In the genomic region with DNA sequence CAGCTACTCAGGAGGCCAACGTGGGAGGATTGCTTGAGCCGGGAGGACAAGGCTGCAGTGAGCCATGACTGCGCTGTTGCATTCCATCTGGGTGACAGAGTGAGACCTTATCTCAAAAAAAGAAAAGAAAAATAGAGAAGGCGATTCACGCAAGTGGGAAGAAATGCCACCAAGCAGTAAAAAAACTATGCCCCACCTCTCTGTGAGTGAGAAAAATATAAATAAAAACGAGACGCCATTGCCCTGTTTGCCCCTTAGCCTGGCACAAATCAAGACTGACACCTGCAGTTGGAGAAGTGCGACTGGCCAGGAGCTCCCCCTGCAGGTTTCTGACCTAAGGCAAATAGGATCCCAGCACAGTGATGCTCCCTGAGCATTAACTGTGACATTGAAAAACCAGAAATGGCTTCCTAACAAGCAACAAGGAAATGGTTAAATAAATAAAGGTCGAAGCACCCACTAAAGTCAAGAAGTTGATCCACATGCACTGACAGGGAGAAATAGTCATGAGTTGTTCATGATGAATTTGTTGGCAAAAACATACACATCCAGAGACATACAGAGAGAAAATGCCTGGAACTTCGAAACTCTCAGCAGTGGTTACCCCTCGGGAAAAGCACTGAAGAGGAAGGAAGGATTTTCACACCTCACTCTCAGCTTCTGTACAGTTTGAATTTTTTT, we compare ENCODE assay signal across 8 cellular contexts. TPM values are rescaled to one million over a fixed set of nuclear protein-coding genes. Genes with fewer than 3 reads are reported as not detected.
A peak's percentile ranks its signal among the peaks of the same experiment; 100 is the strongest.
DNase-seq lines count a peak whose midpoint lies in the region; ATAC-seq and TF ChIP-seq lines count a peak whose summit lies in the region.

No MANE protein-coding gene starts in this region.

- no peaks in the 10 kb centered on the region for H3K9me2 ChIP-seq in OCI-LY1 (ENCODE audit: low read depth, low read length)

- peaks cover 22% of the 10 kb centered on the region for H3K27me3 Mint-ChIP-seq in type B pancreatic cell

- H3K4me3 Mint-ChIP-seq in type B pancreatic cell = no peak overlapping the region

- no peak overlapping the region for H2AFZ ChIP-seq in OCI-LY1 (ENCODE audit: low read length)

- ATAC-seq in GM19351 (IDR thresholded peaks at IDR 0.05; ENCODE audit: unreplicated experiment) (peak; percentile 51), GM19023 (IDR thresholded peaks at IDR 0.05; ENCODE audit: unreplicated experiment) (no peak), HG02970 (IDR thresholded peaks at IDR 0.05; ENCODE audit: low FRiP score, unreplicated experiment) (no peak), HG02973 (IDR thresholded peaks at IDR 0.05; ENCODE audit: unreplicated experiment) (no peak)

- H3K27ac Mint-ChIP-seq in type B pancreatic cell = no peak overlapping the region

- no peaks in the 10 kb centered on the region for H3K36me3 Mint-ChIP-seq in type B pancreatic cell

- H3K27ac ChIP-seq in OCI-LY1 (ENCODE audit: low read depth, low read length, poor library complexity, severe bottlenecking) = no peak overlapping the region

- no peaks in the 10 kb centered on the region for H3K79me2 ChIP-seq in OCI-LY1 (ENCODE audit: insufficient read depth, low read length)

- DNase-seq in COLO668 (lab: John Stamatoyannopoulos, UW; ENCODE audit: unreplicated experiment) (peak; percentile 44), head of caudate nucleus (peak in 31 of 42 donors; percentile 6 to 75 (median 34)), type B pancreatic cell (ENCODE audit: extremely low spot score, unreplicated experiment) (no peak)

- no peaks in the 10 kb centered on the region for H3K4me1 ChIP-seq in OCI-LY1 (ENCODE audit: insufficient read depth, low read length, severe bottlenecking)

- H3K4me3 ChIP-seq in OCI-LY1 (ENCODE audit: low read depth, low read length, poor library complexity, severe bottlenecking) = no peak overlapping the region

- no peaks in the 10 kb centered on the region for H3K9me3 ChIP-seq in OCI-LY1 (ENCODE audit: low read length)

- H3K27me3 ChIP-seq in OCI-LY1 (ENCODE audit: insufficient read depth, low read length) = no peaks in the 10 kb centered on the region

- intact Hi-C loops in head of caudate nucleus (cut with DNase I) = no loop called here

- H3K9ac ChIP-seq in OCI-LY1 (ENCODE audit: low read length) = no peak overlapping the region

- H3K9me3 Mint-ChIP-seq in type B pancreatic cell = no peaks in the 10 kb centered on the region

- peaks cover 24% of the 10 kb centered on the region for H3K4me1 Mint-ChIP-seq in type B pancreatic cell (ENCODE audit: unreplicated experiment)

- H3K36me3 ChIP-seq in OCI-LY1 (ENCODE audit: insufficient read depth, low read length) = no peaks in the 10 kb centered on the region

- H3K4me2 ChIP-seq in OCI-LY1 (ENCODE audit: low read length) = no peak overlapping the region

- H4K20me1 ChIP-seq in OCI-LY1 (ENCODE audit: insufficient read depth, low read length) = no peaks in the 10 kb centered on the region

- peak; percentile 72 for TF ChIP-seq CTCF in OCI-LY1 (IDR thresholded peaks at IDR 0.05; ENCODE audit: low read length)
- peak; percentile 65 for TF ChIP-seq CTCF in type B pancreatic cell (conservative IDR thresholded peaks at IDR 0.05)

- no peaks in the 10 kb centered on the region for H3F3A ChIP-seq in OCI-LY1 (ENCODE audit: insufficient read depth, low read length)

RNA-seq across cellular contexts. Expression of gene GSC, which starts 21.1 kb away (rescaled TPM):
- 1.0 and 16.2 TPM in 2 replicates for total RNA-seq in type B pancreatic cell (ENCODE audit: low replicate concordance)
